Comparison of ENCODE assay signal across 38 cellular contexts in genomic region chr9:90766736-90767135, GRCh38. TPM values are rescaled to one million over a fixed set of nuclear protein-coding genes. Genes with fewer than 3 reads are reported as not detected.
A peak's percentile ranks its signal among the peaks of the same experiment; 100 is the strongest.
DNase-seq lines count a peak whose midpoint lies in the region; ATAC-seq, FAIRE-seq and TF ChIP-seq lines count a peak whose summit lies in the region.
"Had no signal": no experiment of that assay in that cellular context is flagged by ENCODE, and none has a peak within 500 bp of the region (broad histone marks: within the 10 kb centered on the region; RNA-seq: fewer than 3 reads in every experiment).

No MANE protein-coding gene starts in this region.

- ATAC-seq in left colon (peak; percentile 56), GM21717 (IDR thresholded peaks at IDR 0.05; ENCODE audit: unreplicated experiment) (no peak)
- ATAC-seq: A549; CD8-positive, alpha-beta T cell had no signal

- intact Hi-C loops in left colon (cut with DNase I, micrococcal nuclease): no loop called here

- H3K4me1 ChIP-seq in endodermal cell (ENCODE audit: control insufficient read depth, insufficient read depth, low read length) (no peaks in the 10 kb centered on the region), small intestine (ENCODE audit: control insufficient read depth in 2 of 2, insufficient read depth in 1 of 2, low read depth in 1 of 2, low read length in 1 of 2) (peaks cover 0 to 5% of the 10 kb centered on the region in 2 donors)
- H3K4me1 ChIP-seq: A549, BE2C, BLaER1, Caco-2 had no signal

- peak overlapping the region; percentile 2 for H3K4me3 ChIP-seq in endodermal cell (ENCODE audit: low read length)
- H3K4me3 ChIP-seq in small intestine (ENCODE audit: low read depth in 1 of 2, low read length in 2 of 2): no peak overlapping the region
- H3K4me3 ChIP-seq: A549; BLaER1; BLaER1 treated with 17β-estradiol and CSF1 and Interleukin-3, amounts not matched to agents 10 nM and 100 nM had no signal

- FAIRE-seq in islet of Langerhans (lab: Jason Lieb, UNC) (peak; percentile 47), small intestine (lab: Jason Lieb, UNC) (peak; percentile 92)
- FAIRE-seq: A204.1 had no signal

- H3K9ac ChIP-seq in endodermal cell (ENCODE audit: extremely low read depth, low read length, poor library complexity, severe bottlenecking): no peak overlapping the region
- H3K9ac ChIP-seq: BLaER1; BLaER1 treated with 17β-estradiol and CSF1 and Interleukin-3, amounts not matched to agents 10 nM and 100 nM had no signal

- DNase-seq in endodermal cell: no peak
- no peak for DNase-seq in left colon
- peak; percentile 87 for DNase-seq in small intestine
- DNase-seq in D341Med (ENCODE audit: low spot score): no peak
- no peak for DNase-seq in nucleus accumbens (lab: John Stamatoyannopoulos, UW)
- no peak for DNase-seq in epidermal melanocyte (ENCODE audit: insufficient read length, low spot score)
- DNase-seq: 8988T; ACHN; AML-193; BE2C; C1 segment of cervical spinal cord; Caco-2; Calu3; CD4-positive, alpha-beta memory T cell; CD4-positive, alpha-beta T cell; CD4-positive, CD25-positive, alpha-beta regulatory T cell; CD8-positive, alpha-beta memory T cell; CD8-positive, alpha-beta T cell; COR-L47; DMS 273 treated with DMSO at 0.1 percent for 48 hours; DMS153; DMS79; DMS79 treated with DMSO at 0.1 percent for 48 hours; DND-41; EL had no signal

- no peaks in the 10 kb centered on the region for H3K36me3 ChIP-seq in endodermal cell (ENCODE audit: control insufficient read depth, insufficient read depth, low read length)
- H3K36me3 ChIP-seq in small intestine (ENCODE audit: control insufficient read depth in 2 of 2, insufficient read depth in 2 of 2, low read length in 2 of 2): no peaks in the 10 kb centered on the region
- H3K36me3 ChIP-seq: BE2C; BLaER1; BLaER1 treated with 17β-estradiol and CSF1 and Interleukin-3, amounts not matched to agents 10 nM and 100 nM had no signal

- H3K27ac ChIP-seq in endodermal cell (ENCODE audit: low read depth, low read length) (no peak overlapping the region), small intestine (ENCODE audit: low read depth in 1 of 2, low read length in 1 of 2) (no peak overlapping the region)
- H3K27ac ChIP-seq: 22Rv1; A549; BLaER1; BLaER1 treated with 17β-estradiol and CSF1 and Interleukin-3, amounts not matched to agents 10 nM and 100 nM; C4-2B had no signal

- H3K9me3 ChIP-seq in endodermal cell (ENCODE audit: control insufficient read depth, low read length): peaks cover 49% of the 10 kb centered on the region
- H3K9me3 ChIP-seq in small intestine (ENCODE audit: control insufficient read depth, low read depth): no peaks in the 10 kb centered on the region
- H3K9me3 ChIP-seq: BE2C had no signal

- no peaks in the 10 kb centered on the region for H3K27me3 ChIP-seq in endodermal cell (ENCODE audit: control insufficient read depth, insufficient read depth, low read length, poor library complexity, severe bottlenecking)
- H3K27me3 ChIP-seq in small intestine (ENCODE audit: control insufficient read depth in 2 of 2, insufficient read depth in 2 of 2, low read length in 2 of 2): no peaks in the 10 kb centered on the region
- H3K27me3 ChIP-seq: BE2C; BLaER1; BLaER1 treated with 17β-estradiol and CSF1 and Interleukin-3, amounts not matched to agents 10 nM and 100 nM had no signal

- peaks cover 2% of the 10 kb centered on the region for H3K27me3 Mint-ChIP-seq in endodermal cell (ENCODE audit: insufficient read depth)
- H3K27me3 Mint-ChIP-seq: B cell had no signal

- no peaks in the 10 kb centered on the region for H3K4me1 Mint-ChIP-seq in endodermal cell
- H3K4me1 Mint-ChIP-seq: CD4-positive, alpha-beta memory T cell; CD4-positive, CD25-positive, alpha-beta regulatory T cell; CD8-positive, alpha-beta memory T cell had no signal

- H3K4me3 Mint-ChIP-seq in endodermal cell: no peak overlapping the region
- H3K4me3 Mint-ChIP-seq: B cell; CD14-positive monocyte; CD4-positive, alpha-beta memory T cell; CD4-positive, alpha-beta T cell; CD4-positive, CD25-positive, alpha-beta regulatory T cell; CD8-positive, alpha-beta memory T cell; CD8-positive, alpha-beta T cell had no signal

- H3K36me3 Mint-ChIP-seq in endodermal cell (ENCODE audit: low read depth): no peaks in the 10 kb centered on the region
- H3K36me3 Mint-ChIP-seq: CD14-positive monocyte; CD4-positive, alpha-beta memory T cell; CD4-positive, CD25-positive, alpha-beta regulatory T cell; CD8-positive, alpha-beta memory T cell; CD8-positive, alpha-beta T cell had no signal

- no peak overlapping the region for H3K27ac Mint-ChIP-seq in endodermal cell
- H3K27ac Mint-ChIP-seq: B cell; CD14-positive monocyte; CD4-positive, alpha-beta memory T cell; CD4-positive, alpha-beta T cell; CD4-positive, CD25-positive, alpha-beta regulatory T cell; CD8-positive, alpha-beta memory T cell; CD8-positive, alpha-beta T cell had no signal

- H3K9me3 Mint-ChIP-seq in endodermal cell: peaks cover 75% of the 10 kb centered on the region

- no peak for TF ChIP-seq CTCF in endodermal cell (conservative IDR thresholded peaks at IDR 0.05)

RNA-seq across cellular contexts. Expression of gene SYK, which starts 34.9 kb away (rescaled TPM):
- total RNA-seq in endodermal cell (1 to 10 TPM; 2.5 to 6.0 TPM), left colon (10 to 100 TPM; 45.1 to 59.7 TPM)
- polyA plus RNA-seq in endodermal cell (2013, experiment 1 of 2): 0.14 TPM
- polyA plus RNA-seq in endodermal cell (2013, experiment 2 of 2): 0.08 TPM
- polyA plus RNA-seq in small intestine: 10 to 100 TPM; 29.7 to 40.9 (median 33.8) TPM
- total RNA-seq: A172 had no signal
- polyA plus RNA-seq: AG04450, BJ had no signal

Comparison
In these comparisons a context has a peak if more than half of its experiments do, and no peak if none do; other contexts are left out.
1. RNA of gene SYK, which starts 34.9 kb away (total RNA-seq): 45.1 to 59.7 TPM in left colon; 2.5 to 6.0 TPM in endodermal cell; every median in the first group is over 4 times any median in the second.